Comparison of ENCODE assay signal across 23 cellular contexts in the genomic region with DNA sequence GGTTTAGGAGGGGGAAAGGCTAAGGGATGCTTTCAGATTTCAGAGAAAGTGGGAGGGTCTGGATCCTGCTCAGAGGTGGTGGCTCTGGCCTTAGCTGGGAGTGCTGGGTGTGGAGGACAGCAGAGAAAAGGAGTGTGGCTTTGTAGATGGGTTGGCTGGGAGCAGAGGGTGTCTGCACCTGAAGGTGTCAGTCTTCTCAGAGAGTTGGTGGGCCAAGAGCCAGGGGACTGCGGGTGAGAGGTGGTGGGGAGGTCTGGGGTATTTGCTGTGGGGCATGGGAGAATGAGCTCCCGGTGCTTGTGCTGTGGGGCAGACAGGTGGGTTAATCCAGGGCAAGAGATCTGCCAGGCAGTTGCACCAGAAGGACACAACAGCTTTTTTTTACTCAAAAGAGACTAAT.
"Had no signal": no experiment of that assay in that cellular context is flagged by ENCODE, and none has a peak within 500 bp of the region (broad histone marks: within the 10 kb centered on the region; RNA-seq: fewer than 3 reads in every experiment).

No MANE protein-coding gene starts in this region.

- H3K4me1 ChIP-seq: thyroid gland had no signal

- H3K9me3 Mint-ChIP-seq: activated CD4-positive, alpha-beta memory T cell treated with anti-CD3 and anti-CD28 coated beads, Interleukin-2, amount 10 ng/mL, durations not matched to agents 7 days and 5 days; activated naive CD4-positive, alpha-beta T cell treated with anti-CD3 and anti-CD28 coated beads for 36 hours; brain; immature natural killer cell had no signal

- DNase-seq: activated CD4-positive, alpha-beta memory T cell treated with anti-CD3 and anti-CD28 coated beads, Interleukin-2, amount 10 ng/mL, durations not matched to agents 7 days and 5 days; activated CD4-positive, alpha-beta T cell treated with anti-CD3 and anti-CD28 coated beads for 4 hours; activated CD4-positive, CD25-positive, alpha-beta regulatory T cell; activated effector memory CD4-positive, alpha-beta T cell treated with Interleukin-2 at 50 U/mL for 16 hours; activated naive CD4-positive, alpha-beta T cell treated with anti-CD3 and anti-CD28 coated beads for 36 hours; activated T-cell treated with anti-CD3 and anti-CD28 coated beads, Interleukin-2, amount 50 U/mL, for 72 hours; aorta; effector CD8-positive, alpha-beta T cell; foreskin melanocyte; immature natural killer cell; left lung; naive thymus-derived CD4-positive, alpha-beta T cell; retina; stimulated activated CD4-positive, alpha-beta T cell treated with anti-CD3 and anti-CD28 coated beads, Interleukin-2, amount 100 ng/mL, for 48 hours; stimulated activated CD8-positive, alpha-beta memory T cell treated with anti-CD3 and anti-CD28 coated beads, Interleukin-4, amount 100 ng/mL, for 48 hours; stimulated activated naive CD4-positive, alpha-beta T cell treated with Interleukin-2 at 50 U/mL for 16 hours; SW 1271; T1000; thyroid gland had no signal

- H3K27ac Mint-ChIP-seq: activated CD4-positive, alpha-beta memory T cell treated with anti-CD3 and anti-CD28 coated beads, Interleukin-2, amount 10 ng/mL, durations not matched to agents 7 days and 5 days; activated naive CD4-positive, alpha-beta T cell treated with anti-CD3 and anti-CD28 coated beads for 36 hours; activated T-cell treated with anti-CD3 and anti-CD28 coated beads, Interleukin-2, amount 50 U/mL, for 72 hours; immature natural killer cell; progenitor cell of endocrine pancreas had no signal

- H3K36me3 ChIP-seq: left lung, thyroid gland had no signal

- H3K27me3 ChIP-seq: thyroid gland had no signal

- H3K36me3 Mint-ChIP-seq: brain had no signal

- H3K9me3 ChIP-seq: left lung, thyroid gland had no signal

- H3K4me1 Mint-ChIP-seq: activated CD4-positive, alpha-beta memory T cell treated with anti-CD3 and anti-CD28 coated beads, Interleukin-2, amount 10 ng/mL, durations not matched to agents 7 days and 5 days had no signal

- H3K4me3 ChIP-seq: hepatocyte, left lung, lung, thyroid gland had no signal

- H3K27ac ChIP-seq: hepatocyte, left lung, thyroid gland had no signal

- H2AFZ ChIP-seq: hepatocyte had no signal

- H3K4me2 ChIP-seq: hepatocyte had no signal

- H3K79me2 ChIP-seq: hepatocyte had no signal

- ATAC-seq: activated T-cell treated with anti-CD3 and anti-CD28 coated beads, Interleukin-2, amount 50 U/mL, for 72 hours; left lung had no signal

- H3K4me3 Mint-ChIP-seq: activated CD4-positive, alpha-beta memory T cell treated with anti-CD3 and anti-CD28 coated beads, Interleukin-2, amount 10 ng/mL, durations not matched to agents 7 days and 5 days; activated naive CD4-positive, alpha-beta T cell treated with anti-CD3 and anti-CD28 coated beads for 36 hours; activated T-cell treated with anti-CD3 and anti-CD28 coated beads, Interleukin-2, amount 50 U/mL, for 72 hours; brain; naive thymus-derived CD4-positive, alpha-beta T cell had no signal
